Comparison of ENCODE assay signal across 31 cellular contexts in genomic region chr18:44969214-44969842, GRCh38.
DNase-seq lines count a peak whose midpoint lies in the region; FAIRE-seq and TF ChIP-seq lines count a peak whose summit lies in the region.
"Had no signal": no experiment of that assay in that cellular context is flagged by ENCODE, and none has a peak within 500 bp of the region (broad histone marks: within the 10 kb centered on the region; RNA-seq: fewer than 3 reads in every experiment).

No MANE protein-coding gene starts in this region.

- no peaks in the 10 kb centered on the region for H3K9me3 Mint-ChIP-seq in progenitor cell of endocrine pancreas (ENCODE audit: low read depth)
- H3K9me3 Mint-ChIP-seq: activated CD4-positive, alpha-beta memory T cell treated with anti-CD3 and anti-CD28 coated beads for 36 hours; dendritic cell treated with granulocyte-macrophage colony-stimulating factor and Interleukin-4, amounts not matched to agents 40 ng/mL and 50 ng/mL, for 4 days; T-cell had no signal

- H3K4me1 Mint-ChIP-seq in progenitor cell of endocrine pancreas (ENCODE audit: low read depth) = peaks cover 2% of the 10 kb centered on the region
- H3K4me1 Mint-ChIP-seq: T-cell had no signal

- H3K36me3 Mint-ChIP-seq in progenitor cell of endocrine pancreas (ENCODE audit: insufficient read depth) = peaks cover 5% of the 10 kb centered on the region
- H3K36me3 Mint-ChIP-seq: activated CD4-positive, alpha-beta memory T cell treated with anti-CD3 and anti-CD28 coated beads for 36 hours; CD8-positive, alpha-beta memory T cell; T-cell had no signal

- FAIRE-seq in urothelium cell line (lab: Jason Lieb, UNC) (no peak), frontal cortex (lab: Jason Lieb, UNC) (no peak)

- no peaks in the 10 kb centered on the region for H3K27me3 Mint-ChIP-seq in progenitor cell of endocrine pancreas
- H3K27me3 Mint-ChIP-seq: dendritic cell treated with granulocyte-macrophage colony-stimulating factor and Interleukin-4, amounts not matched to agents 40 ng/mL and 50 ng/mL, for 4 days had no signal

- H3K27ac Mint-ChIP-seq in progenitor cell of endocrine pancreas = peak overlapping the region; percentile 29
- H3K27ac Mint-ChIP-seq: activated CD4-positive, alpha-beta memory T cell treated with anti-CD3 and anti-CD28 coated beads for 36 hours; CD8-positive, alpha-beta memory T cell; dendritic cell treated with granulocyte-macrophage colony-stimulating factor and Interleukin-4, amounts not matched to agents 40 ng/mL and 50 ng/mL, for 4 days; endodermal cell; neural progenitor cell; T-cell had no signal

- TF ChIP-seq CTCF in VCaP (conservative IDR thresholded peaks at IDR 0.05) (no peak), fibroblast of mammary gland (conservative IDR thresholded peaks at IDR 0.05; ENCODE audit: control insufficient read depth, insufficient read depth, low read depth, low read length) (no peak), progenitor cell of endocrine pancreas (IDR thresholded peaks at IDR 0.05; ENCODE audit: unreplicated experiment) (no peak)

- no peak overlapping the region for H3K4me3 ChIP-seq in fibroblast of mammary gland (ENCODE audit: control insufficient read depth, low read depth, low read length)
- H3K4me3 ChIP-seq: esophagus muscularis mucosa, lung, MG63, neural progenitor cell, right lobe of liver had no signal

- peak overlapping the region; percentile 33 for H3K27ac ChIP-seq in VCaP
- H3K27ac ChIP-seq: esophagus muscularis mucosa, neural progenitor cell, right lobe of liver had no signal

- no peak overlapping the region for H3K4me3 Mint-ChIP-seq in progenitor cell of endocrine pancreas (ENCODE audit: low read depth)
- H3K4me3 Mint-ChIP-seq: activated CD4-positive, alpha-beta memory T cell treated with anti-CD3 and anti-CD28 coated beads for 36 hours; CD8-positive, alpha-beta memory T cell; dendritic cell treated with granulocyte-macrophage colony-stimulating factor and Interleukin-4, amounts not matched to agents 40 ng/mL and 50 ng/mL, for 4 days; endodermal cell; neural progenitor cell; T-cell had no signal

- peak; percentile 16 for DNase-seq in AG20443 (ENCODE audit: low spot score)
- DNase-seq in fibroblast of mammary gland (ENCODE audit: low read depth) = peak; percentile 4
- no peak for DNase-seq in progenitor cell of endocrine pancreas (ENCODE audit: low spot score, unreplicated experiment)
- no peak for DNase-seq in urothelium cell line (ENCODE audit: low spot score)
- DNase-seq in NCI-H2227 treated with DMSO at 0.1 percent for 48 hours (lab: John Stamatoyannopoulos, UW) = no peak
- DNase-seq in frontal cortex (ENCODE audit: low spot score in 2 of 2) = no peak
- DNase-seq in D341Med (ENCODE audit: low spot score) = no peak
- DNase-seq: activated CD4-positive, alpha-beta memory T cell treated with anti-CD3 and anti-CD28 coated beads for 36 hours; activated CD4-positive, CD25-positive, alpha-beta regulatory T cell treated with anti-CD3 and anti-CD28 coated beads, Interleukin-2, amount 50 U/mL, for 72 hours; activated CD8-positive, alpha-beta memory T cell treated with anti-CD3 and anti-CD28 coated beads, Interleukin-2, amount 50 U/mL, for 4 hours; activated naive CD4-positive, alpha-beta T cell treated with anti-CD3 and anti-CD28 coated beads, Interleukin-2, amount 50 U/mL, for 16 hours; AML-193; amygdala; CD8-positive, alpha-beta memory T cell; central memory CD4-positive, alpha-beta T cell; endodermal cell; kidney glomerular epithelial cell; MG63; NCI-H2029; NCI-H226; NCI-H748 treated with DMSO at 0.1 percent for 48 hours; right lobe of liver; stimulated activated CD4-positive, alpha-beta T cell treated with anti-CD3 and anti-CD28 coated beads, Interleukin-12 subunit alpha, Interleukin-12 subunit beta, amount 100 ng/mL, for 4 hours; stimulated activated CD4-positive, alpha-beta T cell treated with anti-CD3 and anti-CD28 coated beads, Interleukin-4, amount 100 ng/mL, for 4 hours; stimulated activated naive CD4-positive, alpha-beta T cell; T-cell had no signal

Comparison
In these comparisons a context has a peak if more than half of its experiments do, and no peak if none do; other contexts are left out.
1. DNase-seq: peak in AG20443 (single experiment) and fibroblast of mammary gland (single experiment); none in progenitor cell of endocrine pancreas (single experiment), urothelium cell line (single experiment), NCI-H2227 treated with DMSO at 0.1 percent for 48 hours (single experiment), frontal cortex (0 of 2) and D341Med (single experiment).